In genomic region chr11:12245091-12245490, GRCh38 we compare ENCODE assay signal across 1 cellular context.
TF ChIP-seq lines count a peak whose summit lies in the region.

No MANE protein-coding gene starts in this region.

TF ChIP-seq in H1, 55 proteins besides CTCF, POLR2A, EP300 and RAD21:
- TF ChIP-seq NRF1 (IDR thresholded peaks at IDR 0.05; ENCODE audit: low read depth, low read length) (no peak), EGR1 (IDR thresholded peaks at IDR 0.05; ENCODE audit: borderline replicate concordance, low read depth, low read length) (no peak)
